8 cellular contexts compared by ENCODE assay signal in genomic region chr22:23178512-23179254, GRCh38. TPM values are rescaled to one million over a fixed set of nuclear protein-coding genes. Genes with fewer than 3 reads are reported as not detected.
DNase-seq lines count a peak whose midpoint lies in the region; ATAC-seq, FAIRE-seq and TF ChIP-seq lines count a peak whose summit lies in the region.

No MANE protein-coding gene starts in this region.

- TF ChIP-seq POLR2A in gastroesophageal sphincter (IDR thresholded peaks at IDR 0.05) (no peak), vagina (IDR thresholded peaks at IDR 0.05) (no peak)

- peaks cover 4% of the 10 kb centered on the region for H3K36me3 Mint-ChIP-seq in activated naive CD4-positive, alpha-beta T cell treated with anti-CD3 and anti-CD28 coated beads, Interleukin-2, amount 50 U/mL, for 24 hours

- H3K36me3 ChIP-seq in SJSA1 (peaks cover 24% of the 10 kb centered on the region), gastroesophageal sphincter (peaks cover 0 to 8% of the 10 kb centered on the region in 2 donors), parathyroid adenoma (ENCODE audit: control insufficient read depth, insufficient read depth, low read length) (no peaks in the 10 kb centered on the region), vagina (no peaks in the 10 kb centered on the region)

- H3K9me3 ChIP-seq in SJSA1 (replicated peaks) (peaks cover 15% of the 10 kb centered on the region), gastroesophageal sphincter (peaks cover 0 to 9% (median 0%) of the 10 kb centered on the region in 3 donors), parathyroid adenoma (ENCODE audit: control insufficient read depth, low read length) (no peaks in the 10 kb centered on the region), vagina (no peaks in the 10 kb centered on the region)

- H3K27ac ChIP-seq in SJSA1 (no peak overlapping the region), gastroesophageal sphincter (peak overlapping the region; percentile 6 to 91 (median 86)), parathyroid adenoma (no peak overlapping the region), vagina (peak overlapping the region; percentile 83)

- H3K27me3 ChIP-seq in SJSA1 (replicated peaks) (no peaks in the 10 kb centered on the region), gastroesophageal sphincter (no peaks in the 10 kb centered on the region), parathyroid adenoma (ENCODE audit: control insufficient read depth, insufficient read depth, low read length) (no peaks in the 10 kb centered on the region), vagina (no peaks in the 10 kb centered on the region)

- 33 to 41% methylated on average over 6 to 7 of the region's 9 CpGs for WGBS in gastroesophageal sphincter (ENCODE audit: low coverage in 1 of 2), 2 donors

- H3K4me1 ChIP-seq in SJSA1 (replicated peaks) = peaks cover 47% of the 10 kb centered on the region
- peaks cover 0 to 56% (median 37%) of the 10 kb centered on the region in 3 donors for H3K4me1 ChIP-seq in gastroesophageal sphincter
- H3K4me1 ChIP-seq in parathyroid adenoma = peaks cover 12% of the 10 kb centered on the region
- peaks cover 47% of the 10 kb centered on the region for H3K4me1 ChIP-seq in vagina

- H3K4me3 ChIP-seq in SJSA1 (no peak overlapping the region), gastroesophageal sphincter (no peak overlapping the region), parathyroid adenoma (ENCODE audit: low read depth, low read length) (no peak overlapping the region), vagina (no peak overlapping the region)

- intact Hi-C loops in vagina (cut with DNase I) = loop anchor here (5.0 kb wide), 1 partner anchor 199 kb away; no protein-coding TSS in a partner anchor

- H3K4me2 ChIP-seq in parathyroid adenoma (ENCODE audit: low read length) = no peak overlapping the region

- peak; percentile 36 for ATAC-seq in gastroesophageal sphincter
- ATAC-seq in HG02870 (IDR thresholded peaks at IDR 0.05; ENCODE audit: unreplicated experiment) = no peak

- TF ChIP-seq CTCF in gastroesophageal sphincter (IDR thresholded peaks at IDR 0.05) = peak in 3 of 4 experiments; percentile 96 to 98 (median 97)
- peak; percentile 92 for TF ChIP-seq CTCF in parathyroid adenoma (IDR thresholded peaks at IDR 0.05)
- peak; percentile 86 to 94 (median 89) for TF ChIP-seq CTCF in vagina (IDR thresholded peaks at IDR 0.05)

- H3K9ac ChIP-seq in parathyroid adenoma = no peak overlapping the region

- peak overlapping the region; percentile 51 for H3K27ac Mint-ChIP-seq in activated naive CD4-positive, alpha-beta T cell treated with anti-CD3 and anti-CD28 coated beads, Interleukin-2, amount 50 U/mL, for 24 hours

- H3K4me3 Mint-ChIP-seq in activated naive CD4-positive, alpha-beta T cell treated with anti-CD3 and anti-CD28 coated beads, Interleukin-2, amount 50 U/mL, for 24 hours = peak overlapping the region; percentile 66

- H3K79me2 ChIP-seq in parathyroid adenoma = no peaks in the 10 kb centered on the region

- TF ChIP-seq EP300 in gastroesophageal sphincter (IDR thresholded peaks at IDR 0.05) = no peak

- H3K9me3 Mint-ChIP-seq in activated naive CD4-positive, alpha-beta T cell treated with anti-CD3 and anti-CD28 coated beads, Interleukin-2, amount 50 U/mL, for 24 hours = no peaks in the 10 kb centered on the region

- no peak overlapping the region for H2AFZ ChIP-seq in parathyroid adenoma

- H3K4me1 Mint-ChIP-seq in activated naive CD4-positive, alpha-beta T cell treated with anti-CD3 and anti-CD28 coated beads, Interleukin-2, amount 50 U/mL, for 24 hours = peaks cover 56% of the 10 kb centered on the region

- DNase-seq in COLO829 (ENCODE audit: low spot score) (peak; percentile 77), HTR-8/SVneo (ENCODE audit: insufficient read length, low spot score) (peak; percentile 59), SJSA1 (ENCODE audit: low read depth in 1 of 2, low spot score in 2 of 2) (peak; percentile 58 to 67), vagina (ENCODE audit: extremely low spot score in 2 of 2) (no peak)

- no peak for FAIRE-seq in HTR-8/SVneo (lab: Jason Lieb, UNC)

- H3K27me3 Mint-ChIP-seq in activated naive CD4-positive, alpha-beta T cell treated with anti-CD3 and anti-CD28 coated beads, Interleukin-2, amount 50 U/mL, for 24 hours = no peaks in the 10 kb centered on the region

RNA-seq across cellular contexts. Expression of gene BCR, which starts 1.6 kb away (rescaled TPM):
- 27.0 and 28.6 TPM in 2 replicates for total RNA-seq in SJSA1 (2014; rRNA removed; shearing (Covaris generic))
- total RNA-seq in gastroesophageal sphincter (10 to 100 TPM; 39.2 to 81.1 (median 46.2) TPM), vagina (52.5 TPM)

RNA-seq across cellular contexts. Expression of gene RAB36, which starts 33.4 kb away (rescaled TPM):
- total RNA-seq in SJSA1 (2014; rRNA removed; shearing (Covaris generic)) = 0.42 TPM in 1 of 2 replicates, not detected in the other
- 10 to 100 TPM in 1 of 4 donors, 1 to 10 TPM in 3; 3.9 to 12.2 (median 6.7) TPM for total RNA-seq in gastroesophageal sphincter
- total RNA-seq in vagina = 3.2 TPM

RNA-seq across cellular contexts. Expression of gene RSPH14, which starts 36.9 kb away (rescaled TPM):
- total RNA-seq in SJSA1 (2014; rRNA removed; shearing (Covaris generic)) = not detected in 2 replicates
- 1 to 10 TPM in 1 of 4 donors, not detected in 3; 2.7 TPM for total RNA-seq in gastroesophageal sphincter
- not detected for total RNA-seq in vagina

Comparison
In these comparisons a context has a peak if more than half of its experiments do, and no peak if none do; other contexts are left out.
1. DNase-seq: peak in COLO829 (single experiment), HTR-8/SVneo (single experiment) and SJSA1 (2 of 2); none in vagina (0 of 2).
2. H3K27ac ChIP-seq: peak in gastroesophageal sphincter (4 of 4) and vagina (single experiment); none in SJSA1 (single experiment) and parathyroid adenoma (single experiment).
3. Peak in every context shown above with its lines, with median percentiles within 50 percentile points of each other: CTCF ChIP-seq.